ENCODE assay signal across 1 cellular context in the genomic region with DNA sequence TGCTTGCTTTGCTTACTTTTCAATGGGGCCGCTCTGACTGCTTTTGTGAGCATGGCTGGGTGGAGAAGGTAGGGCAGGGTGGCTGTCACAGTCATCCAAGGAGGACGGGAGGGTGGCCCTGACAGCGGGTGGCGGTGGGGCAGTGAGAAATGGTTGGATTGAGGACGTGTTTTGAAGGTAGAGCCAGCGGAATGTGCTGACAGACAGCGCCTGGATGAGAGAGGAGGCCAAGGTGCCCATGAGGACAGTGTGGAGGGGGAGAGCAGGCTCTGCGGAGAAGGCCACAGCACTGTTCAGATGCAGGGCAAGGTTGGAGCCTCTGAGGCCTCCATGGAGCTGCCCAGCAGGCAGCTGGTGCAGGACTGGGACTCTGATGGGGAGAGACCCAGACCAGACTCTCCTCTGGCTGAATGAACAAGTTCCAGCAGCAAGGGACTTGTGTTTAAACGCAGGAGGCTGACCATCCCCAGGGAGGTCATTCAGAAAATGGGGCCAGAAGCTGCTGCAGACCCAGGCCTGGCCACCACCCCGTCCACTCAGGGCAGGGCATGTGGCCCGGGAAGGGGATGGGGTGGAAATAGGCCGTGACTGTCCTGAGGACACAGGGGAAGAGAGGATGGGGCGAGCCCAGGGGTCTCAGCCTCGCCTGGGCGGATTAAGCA.
TF ChIP-seq lines count a peak whose summit lies in the region.

No MANE protein-coding gene starts in this region.

TF ChIP-seq in GM23338, 12 proteins besides CTCF, POLR2A, EP300 and RAD21:
- TF ChIP-seq ZNF331 (CRISPR knock-in tag; IDR thresholded peaks at IDR 0.05; ENCODE audit: low read depth) = no peak
- no peak for TF ChIP-seq CREB1 (CRISPR knock-in tag; IDR thresholded peaks at IDR 0.05; ENCODE audit: low read depth)
- no peak for TF ChIP-seq EZH2 (IDR thresholded peaks at IDR 0.05; ENCODE audit: low read depth, unreplicated experiment)
- TF ChIP-seq, protein P1, sequence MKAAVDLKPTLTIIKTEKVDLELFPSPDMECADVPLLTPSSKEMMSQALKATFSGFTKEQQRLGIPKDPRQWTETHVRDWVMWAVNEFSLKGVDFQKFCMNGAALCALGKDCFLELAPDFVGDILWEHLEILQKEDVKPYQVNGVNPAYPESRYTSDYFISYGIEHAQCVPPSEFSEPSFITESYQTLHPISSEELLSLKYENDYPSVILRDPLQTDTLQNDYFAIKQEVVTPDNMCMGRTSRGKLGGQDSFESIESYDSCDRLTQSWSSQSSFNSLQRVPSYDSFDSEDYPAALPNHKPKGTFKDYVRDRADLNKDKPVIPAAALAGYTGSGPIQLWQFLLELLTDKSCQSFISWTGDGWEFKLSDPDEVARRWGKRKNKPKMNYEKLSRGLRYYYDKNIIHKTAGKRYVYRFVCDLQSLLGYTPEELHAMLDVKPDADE (IDR thresholded peaks at IDR 0.05) = no peak
- TF ChIP-seq, protein P2, sequence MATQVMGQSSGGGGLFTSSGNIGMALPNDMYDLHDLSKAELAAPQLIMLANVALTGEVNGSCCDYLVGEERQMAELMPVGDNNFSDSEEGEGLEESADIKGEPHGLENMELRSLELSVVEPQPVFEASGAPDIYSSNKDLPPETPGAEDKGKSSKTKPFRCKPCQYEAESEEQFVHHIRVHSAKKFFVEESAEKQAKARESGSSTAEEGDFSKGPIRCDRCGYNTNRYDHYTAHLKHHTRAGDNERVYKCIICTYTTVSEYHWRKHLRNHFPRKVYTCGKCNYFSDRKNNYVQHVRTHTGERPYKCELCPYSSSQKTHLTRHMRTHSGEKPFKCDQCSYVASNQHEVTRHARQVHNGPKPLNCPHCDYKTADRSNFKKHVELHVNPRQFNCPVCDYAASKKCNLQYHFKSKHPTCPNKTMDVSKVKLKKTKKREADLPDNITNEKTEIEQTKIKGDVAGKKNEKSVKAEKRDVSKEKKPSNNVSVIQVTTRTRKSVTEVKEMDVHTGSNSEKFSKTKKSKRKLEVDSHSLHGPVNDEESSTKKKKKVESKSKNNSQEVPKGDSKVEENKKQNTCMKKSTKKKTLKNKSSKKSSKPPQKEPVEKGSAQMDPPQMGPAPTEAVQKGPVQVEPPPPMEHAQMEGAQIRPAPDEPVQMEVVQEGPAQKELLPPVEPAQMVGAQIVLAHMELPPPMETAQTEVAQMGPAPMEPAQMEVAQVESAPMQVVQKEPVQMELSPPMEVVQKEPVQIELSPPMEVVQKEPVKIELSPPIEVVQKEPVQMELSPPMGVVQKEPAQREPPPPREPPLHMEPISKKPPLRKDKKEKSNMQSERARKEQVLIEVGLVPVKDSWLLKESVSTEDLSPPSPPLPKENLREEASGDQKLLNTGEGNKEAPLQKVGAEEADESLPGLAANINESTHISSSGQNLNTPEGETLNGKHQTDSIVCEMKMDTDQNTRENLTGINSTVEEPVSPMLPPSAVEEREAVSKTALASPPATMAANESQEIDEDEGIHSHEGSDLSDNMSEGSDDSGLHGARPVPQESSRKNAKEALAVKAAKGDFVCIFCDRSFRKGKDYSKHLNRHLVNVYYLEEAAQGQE (IDR thresholded peaks at IDR 0.05; ENCODE audit: unreplicated experiment) = no peak
- TF ChIP-seq ZNF114 (CRISPR knock-in tag; IDR thresholded peaks at IDR 0.05) = no peak
- no peak for TF ChIP-seq JUNB (IDR thresholded peaks at IDR 0.05; ENCODE audit: unreplicated experiment)
- no peak for TF ChIP-seq EZH2phosphoT487 (IDR thresholded peaks at IDR 0.05; ENCODE audit: unreplicated experiment)
- TF ChIP-seq, protein P3, sequence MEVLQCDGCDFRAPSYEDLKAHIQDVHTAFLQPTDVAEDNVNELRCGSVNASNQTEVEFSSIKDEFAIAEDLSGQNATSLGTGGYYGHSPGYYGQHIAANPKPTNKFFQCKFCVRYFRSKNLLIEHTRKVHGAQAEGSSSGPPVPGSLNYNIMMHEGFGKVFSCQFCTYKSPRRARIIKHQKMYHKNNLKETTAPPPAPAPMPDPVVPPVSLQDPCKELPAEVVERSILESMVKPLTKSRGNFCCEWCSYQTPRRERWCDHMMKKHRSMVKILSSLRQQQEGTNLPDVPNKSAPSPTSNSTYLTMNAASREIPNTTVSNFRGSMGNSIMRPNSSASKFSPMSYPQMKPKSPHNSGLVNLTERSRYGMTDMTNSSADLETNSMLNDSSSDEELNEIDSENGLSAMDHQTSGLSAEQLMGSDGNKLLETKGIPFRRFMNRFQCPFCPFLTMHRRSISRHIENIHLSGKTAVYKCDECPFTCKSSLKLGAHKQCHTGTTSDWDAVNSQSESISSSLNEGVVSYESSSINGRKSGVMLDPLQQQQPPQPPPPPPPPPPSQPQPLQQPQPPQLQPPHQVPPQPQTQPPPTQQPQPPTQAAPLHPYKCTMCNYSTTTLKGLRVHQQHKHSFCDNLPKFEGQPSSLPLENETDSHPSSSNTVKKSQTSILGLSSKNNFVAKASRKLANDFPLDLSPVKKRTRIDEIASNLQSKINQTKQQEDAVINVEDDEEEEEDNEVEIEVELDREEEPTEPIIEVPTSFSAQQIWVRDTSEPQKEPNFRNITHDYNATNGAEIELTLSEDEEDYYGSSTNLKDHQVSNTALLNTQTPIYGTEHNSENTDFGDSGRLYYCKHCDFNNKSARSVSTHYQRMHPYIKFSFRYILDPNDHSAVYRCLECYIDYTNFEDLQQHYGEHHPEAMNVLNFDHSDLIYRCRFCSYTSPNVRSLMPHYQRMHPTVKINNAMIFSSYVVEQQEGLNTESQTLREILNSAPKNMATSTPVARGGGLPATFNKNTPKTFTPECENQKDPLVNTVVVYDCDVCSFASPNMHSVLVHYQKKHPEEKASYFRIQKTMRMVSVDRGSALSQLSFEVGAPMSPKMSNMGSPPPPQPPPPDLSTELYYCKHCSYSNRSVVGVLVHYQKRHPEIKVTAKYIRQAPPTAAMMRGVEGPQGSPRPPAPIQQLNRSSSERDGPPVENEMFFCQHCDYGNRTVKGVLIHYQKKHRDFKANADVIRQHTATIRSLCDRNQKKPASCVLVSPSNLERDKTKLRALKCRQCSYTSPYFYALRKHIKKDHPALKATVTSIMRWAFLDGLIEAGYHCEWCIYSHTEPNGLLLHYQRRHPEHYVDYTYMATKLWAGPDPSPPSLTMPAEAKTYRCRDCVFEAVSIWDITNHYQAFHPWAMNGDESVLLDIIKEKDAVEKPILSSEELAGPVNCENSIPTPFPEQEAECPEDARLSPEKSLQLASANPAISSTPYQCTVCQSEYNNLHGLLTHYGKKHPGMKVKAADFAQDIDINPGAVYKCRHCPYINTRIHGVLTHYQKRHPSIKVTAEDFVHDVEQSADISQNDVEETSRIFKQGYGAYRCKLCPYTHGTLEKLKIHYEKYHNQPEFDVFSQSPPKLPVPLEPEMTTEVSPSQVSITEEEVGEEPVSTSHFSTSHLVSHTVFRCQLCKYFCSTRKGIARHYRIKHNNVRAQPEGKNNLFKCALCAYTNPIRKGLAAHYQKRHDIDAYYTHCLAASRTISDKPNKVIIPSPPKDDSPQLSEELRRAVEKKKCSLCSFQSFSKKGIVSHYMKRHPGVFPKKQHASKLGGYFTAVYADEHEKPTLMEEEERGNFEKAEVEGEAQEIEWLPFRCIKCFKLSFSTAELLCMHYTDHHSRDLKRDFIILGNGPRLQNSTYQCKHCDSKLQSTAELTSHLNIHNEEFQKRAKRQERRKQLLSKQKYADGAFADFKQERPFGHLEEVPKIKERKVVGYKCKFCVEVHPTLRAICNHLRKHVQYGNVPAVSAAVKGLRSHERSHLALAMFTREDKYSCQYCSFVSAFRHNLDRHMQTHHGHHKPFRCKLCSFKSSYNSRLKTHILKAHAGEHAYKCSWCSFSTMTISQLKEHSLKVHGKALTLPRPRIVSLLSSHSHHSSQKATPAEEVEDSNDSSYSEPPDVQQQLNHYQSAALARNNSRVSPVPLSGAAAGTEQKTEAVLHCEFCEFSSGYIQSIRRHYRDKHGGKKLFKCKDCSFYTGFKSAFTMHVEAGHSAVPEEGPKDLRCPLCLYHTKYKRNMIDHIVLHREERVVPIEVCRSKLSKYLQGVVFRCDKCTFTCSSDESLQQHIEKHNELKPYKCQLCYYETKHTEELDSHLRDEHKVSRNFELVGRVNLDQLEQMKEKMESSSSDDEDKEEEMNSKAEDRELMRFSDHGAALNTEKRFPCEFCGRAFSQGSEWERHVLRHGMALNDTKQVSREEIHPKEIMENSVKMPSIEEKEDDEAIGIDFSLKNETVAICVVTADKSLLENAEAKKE (CRISPR knock-in tag; IDR thresholded peaks at IDR 0.05) = no peak
- no peak for TF ChIP-seq NANOG (IDR thresholded peaks at IDR 0.05; ENCODE audit: borderline replicate concordance)
- TF ChIP-seq STAT1 (IDR thresholded peaks at IDR 0.05; ENCODE audit: unreplicated experiment) = no peak
